Comparison of ENCODE assay signal across 1 cellular context in the genomic region with DNA sequence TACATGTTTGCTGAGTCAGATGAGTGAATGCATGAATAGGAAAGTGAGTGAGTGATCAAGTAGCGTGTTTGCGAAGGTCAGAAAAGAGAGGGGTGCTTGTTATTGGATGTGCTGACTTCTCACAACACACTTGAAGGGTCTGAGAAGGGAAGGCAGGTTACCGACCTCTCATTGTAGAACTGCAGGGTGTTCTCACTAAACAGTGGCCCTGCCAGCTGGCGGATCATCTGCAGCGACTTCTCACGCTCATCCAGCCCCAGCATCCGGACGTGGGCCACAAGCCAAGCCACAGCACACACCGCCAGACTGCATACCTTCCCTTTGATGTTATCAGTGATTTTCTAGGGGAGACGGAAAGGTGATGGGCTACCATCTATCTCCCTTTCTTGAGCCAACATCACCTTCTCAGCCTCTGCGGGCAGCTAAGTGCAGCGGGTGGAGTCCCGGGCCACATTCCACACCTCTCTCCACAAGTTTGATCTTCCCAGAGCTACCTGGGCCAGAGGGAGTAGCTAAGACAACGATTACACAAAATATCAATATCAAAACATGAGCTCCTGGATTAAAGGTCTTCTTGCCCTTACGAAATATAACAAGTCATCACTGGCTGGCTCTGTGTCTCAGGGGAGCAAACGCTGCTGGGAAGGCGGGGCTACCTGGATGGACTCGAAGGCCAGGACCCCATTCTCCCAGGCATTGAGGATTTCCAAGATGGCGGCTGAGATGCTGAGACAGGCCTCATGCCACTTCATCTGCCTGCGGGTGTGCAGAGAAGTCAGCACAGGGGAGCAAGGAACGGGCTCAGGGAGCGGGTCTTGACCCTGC.
TF ChIP-seq lines count a peak whose summit lies in the region.

No MANE protein-coding gene starts in this region.

TF ChIP-seq in GM23338, 12 proteins besides CTCF, POLR2A, EP300 and RAD21 (continued from another document):
- TF ChIP-seq ZNF462 (CRISPR knock-in tag; IDR thresholded peaks at IDR 0.05) (no peak), ZNF331 (CRISPR knock-in tag; IDR thresholded peaks at IDR 0.05; ENCODE audit: low read depth) (no peak), EZH2phosphoT487 (IDR thresholded peaks at IDR 0.05; ENCODE audit: unreplicated experiment) (no peak), EZH2 (IDR thresholded peaks at IDR 0.05; ENCODE audit: low read depth, unreplicated experiment) (no peak), ETS1 (IDR thresholded peaks at IDR 0.05) (no peak), POLR2AphosphoS5 (IDR thresholded peaks at IDR 0.05; ENCODE audit: low read depth) (no peak), STAT1 (IDR thresholded peaks at IDR 0.05; ENCODE audit: unreplicated experiment) (no peak), JUNB (IDR thresholded peaks at IDR 0.05; ENCODE audit: unreplicated experiment) (no peak), NANOG (IDR thresholded peaks at IDR 0.05; ENCODE audit: borderline replicate concordance) (no peak), ZNF114 (CRISPR knock-in tag; IDR thresholded peaks at IDR 0.05) (no peak)
